Comparison of ENCODE assay signal across 1 cellular context in the genomic region with DNA sequence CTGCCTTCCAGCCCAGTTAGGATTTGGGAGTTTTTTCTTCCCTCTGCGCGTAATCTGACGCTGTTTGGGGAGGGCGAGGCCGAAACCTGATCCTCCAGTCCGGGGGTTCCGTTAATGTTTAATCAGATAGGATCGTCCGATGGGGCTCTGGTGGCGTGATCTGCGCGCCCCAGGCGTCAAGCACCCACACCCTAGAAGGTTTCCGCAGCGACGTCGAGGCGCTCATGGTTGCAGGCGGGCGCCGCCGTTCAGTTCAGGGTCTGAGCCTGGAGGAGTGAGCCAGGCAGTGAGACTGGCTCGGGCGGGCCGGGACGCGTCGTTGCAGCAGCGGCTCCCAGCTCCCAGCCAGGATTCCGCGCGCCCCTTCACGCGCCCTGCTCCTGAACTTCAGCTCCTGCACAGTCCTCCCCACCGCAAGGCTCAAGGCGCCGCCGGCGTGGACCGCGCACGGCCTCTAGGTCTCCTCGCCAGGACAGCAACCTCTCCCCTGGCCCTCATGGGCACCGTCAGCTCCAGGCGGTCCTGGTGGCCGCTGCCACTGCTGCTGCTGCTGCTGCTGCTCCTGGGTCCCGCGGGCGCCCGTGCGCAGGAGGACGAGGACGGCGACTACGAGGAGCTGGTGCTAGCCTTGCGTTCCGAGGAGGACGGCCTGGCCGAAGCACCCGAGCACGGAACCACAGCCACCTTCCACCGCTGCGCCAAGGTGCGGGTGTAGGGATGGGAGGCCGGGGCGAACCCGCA.
TF ChIP-seq lines count a peak whose summit lies in the region.

PCSK9 (plus strand) TSS at position 207 of the 741 bp plus-strand sequence; CDS start at position 497, 290 bp downstream.

TF ChIP-seq in HepG2, 621 proteins besides CTCF, POLR2A, EP300 and RAD21 (continued from another document and continues in another):
- TF ChIP-seq ZNF737 (CRISPR knock-in tag; IDR thresholded peaks at IDR 0.05; ENCODE audit: borderline replicate concordance) (0 out of 2 replicates have a peak, but pooled peaks have one; percentile 84), KLF6 (CRISPR knock-in tag; IDR thresholded peaks at IDR 0.05) (peak; percentile 58; the same call in 1 of the 2 replicates), ARNTL (CRISPR knock-in tag; IDR thresholded peaks at IDR 0.05) (peak; percentile 31; the same call in 1 of the 2 replicates), MAZ (IDR thresholded peaks at IDR 0.05; ENCODE audit: borderline replicate concordance, low read depth, low read length) (peak; percentile 12; the same call in 1 of the 2 replicates), MAZ (CRISPR knock-in tag; IDR thresholded peaks at IDR 0.05; ENCODE audit: low read depth) (peak; percentile 66), ZNF75D (CRISPR knock-in tag; IDR thresholded peaks at IDR 0.05; ENCODE audit: borderline replicate concordance) (no peak), ZNF34 (CRISPR knock-in tag; IDR thresholded peaks at IDR 0.05; ENCODE audit: borderline replicate concordance) (no peak), SNAPC2 (CRISPR knock-in tag; IDR thresholded peaks at IDR 0.05) (peak; percentile 98), ZGPAT (CRISPR knock-in tag; IDR thresholded peaks at IDR 0.05) (peak; percentile 77), ZFP36L1 (CRISPR knock-in tag; IDR thresholded peaks at IDR 0.05) (peak; percentile 46; the same call in 1 of the 2 replicates), PHF8 (CRISPR knock-in tag; IDR thresholded peaks at IDR 0.05) (peak; percentile 78), RFXANK (CRISPR knock-in tag; IDR thresholded peaks at IDR 0.05) (no peak), NFATC3 (CRISPR knock-in tag; IDR thresholded peaks at IDR 0.05) (0 out of 2 replicates have a peak, but pooled peaks have one; percentile 38), HNRNPK (IDR thresholded peaks at IDR 0.05; ENCODE audit: low read depth, low read length, poor library complexity, severe bottlenecking) (no peak), ZNF589 (CRISPR knock-in tag; conservative IDR thresholded peaks at IDR 0.05) (0 out of 2 replicates have a peak, but pooled peaks have one; percentile 68), ZNF33B (CRISPR knock-in tag; IDR thresholded peaks at IDR 0.05) (peak; percentile 89), NFYC (CRISPR knock-in tag; IDR thresholded peaks at IDR 0.05) (peak; percentile 23; the same call in 1 of the 2 replicates), IRF9 (CRISPR knock-in tag; IDR thresholded peaks at IDR 0.05; ENCODE audit: borderline replicate concordance) (peak; percentile 94), ZNF484 (CRISPR knock-in tag; IDR thresholded peaks at IDR 0.05; ENCODE audit: borderline replicate concordance, low read depth) (no peak), ZBTB39 (CRISPR knock-in tag; IDR thresholded peaks at IDR 0.05) (no peak), THAP7 (CRISPR knock-in tag; IDR thresholded peaks at IDR 0.05) (no peak; the same call in 1 of the 2 replicates), ZNF839 (CRISPR knock-in tag; IDR thresholded peaks at IDR 0.05; ENCODE audit: borderline replicate concordance) (peak; percentile 74; the same call in 1 of the 2 replicates), ZBED4 (CRISPR knock-in tag; IDR thresholded peaks at IDR 0.05; ENCODE audit: borderline replicate concordance) (no peak; the same call in 1 of the 2 replicates), PTBP1 (IDR thresholded peaks at IDR 0.05; ENCODE audit: low read depth, low read length, poor library complexity, severe bottlenecking) (no peak), IRF2 (CRISPR knock-in tag; IDR thresholded peaks at IDR 0.05) (peak; percentile 50; the same call in 1 of the 2 replicates), JUN (CRISPR knock-in tag; IDR thresholded peaks at IDR 0.05) (peak; percentile 56; the same call in 1 of the 2 replicates)
- TF ChIP-seq, protein P1, sequence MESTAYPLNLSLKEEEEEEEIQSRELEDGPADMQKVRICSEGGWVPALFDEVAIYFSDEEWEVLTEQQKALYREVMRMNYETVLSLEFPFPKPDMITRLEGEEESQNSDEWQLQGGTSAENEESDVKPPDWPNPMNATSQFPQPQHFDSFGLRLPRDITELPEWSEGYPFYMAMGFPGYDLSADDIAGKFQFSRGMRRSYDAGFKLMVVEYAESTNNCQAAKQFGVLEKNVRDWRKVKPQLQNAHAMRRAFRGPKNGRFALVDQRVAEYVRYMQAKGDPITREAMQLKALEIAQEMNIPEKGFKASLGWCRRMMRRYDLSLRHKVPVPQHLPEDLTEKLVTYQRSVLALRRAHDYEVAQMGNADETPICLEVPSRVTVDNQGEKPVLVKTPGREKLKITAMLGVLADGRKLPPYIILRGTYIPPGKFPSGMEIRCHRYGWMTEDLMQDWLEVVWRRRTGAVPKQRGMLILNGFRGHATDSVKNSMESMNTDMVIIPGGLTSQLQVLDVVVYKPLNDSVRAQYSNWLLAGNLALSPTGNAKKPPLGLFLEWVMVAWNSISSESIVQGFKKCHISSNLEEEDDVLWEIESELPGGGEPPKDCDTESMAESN (CRISPR knock-in tag; conservative IDR thresholded peaks at IDR 0.05) = peak; percentile 97
- TF ChIP-seq, protein P2, sequence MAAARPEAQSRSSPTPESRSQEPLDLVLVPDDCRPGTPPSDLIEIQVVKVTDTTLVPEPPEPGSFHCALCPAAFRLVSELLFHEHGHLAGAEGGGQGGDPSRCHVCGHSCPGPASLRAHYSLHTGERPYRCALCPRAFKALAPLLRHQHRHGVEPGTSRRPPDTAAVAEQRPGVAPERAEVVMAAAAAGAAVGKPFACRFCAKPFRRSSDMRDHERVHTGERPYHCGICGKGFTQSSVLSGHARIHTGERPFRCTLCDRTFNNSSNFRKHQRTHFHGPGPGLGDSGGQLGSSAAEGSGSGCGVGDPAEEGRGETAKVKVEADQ (CRISPR knock-in tag; IDR thresholded peaks at IDR 0.05; ENCODE audit: borderline replicate concordance) = peak; percentile 80
- TF ChIP-seq, protein P3, sequence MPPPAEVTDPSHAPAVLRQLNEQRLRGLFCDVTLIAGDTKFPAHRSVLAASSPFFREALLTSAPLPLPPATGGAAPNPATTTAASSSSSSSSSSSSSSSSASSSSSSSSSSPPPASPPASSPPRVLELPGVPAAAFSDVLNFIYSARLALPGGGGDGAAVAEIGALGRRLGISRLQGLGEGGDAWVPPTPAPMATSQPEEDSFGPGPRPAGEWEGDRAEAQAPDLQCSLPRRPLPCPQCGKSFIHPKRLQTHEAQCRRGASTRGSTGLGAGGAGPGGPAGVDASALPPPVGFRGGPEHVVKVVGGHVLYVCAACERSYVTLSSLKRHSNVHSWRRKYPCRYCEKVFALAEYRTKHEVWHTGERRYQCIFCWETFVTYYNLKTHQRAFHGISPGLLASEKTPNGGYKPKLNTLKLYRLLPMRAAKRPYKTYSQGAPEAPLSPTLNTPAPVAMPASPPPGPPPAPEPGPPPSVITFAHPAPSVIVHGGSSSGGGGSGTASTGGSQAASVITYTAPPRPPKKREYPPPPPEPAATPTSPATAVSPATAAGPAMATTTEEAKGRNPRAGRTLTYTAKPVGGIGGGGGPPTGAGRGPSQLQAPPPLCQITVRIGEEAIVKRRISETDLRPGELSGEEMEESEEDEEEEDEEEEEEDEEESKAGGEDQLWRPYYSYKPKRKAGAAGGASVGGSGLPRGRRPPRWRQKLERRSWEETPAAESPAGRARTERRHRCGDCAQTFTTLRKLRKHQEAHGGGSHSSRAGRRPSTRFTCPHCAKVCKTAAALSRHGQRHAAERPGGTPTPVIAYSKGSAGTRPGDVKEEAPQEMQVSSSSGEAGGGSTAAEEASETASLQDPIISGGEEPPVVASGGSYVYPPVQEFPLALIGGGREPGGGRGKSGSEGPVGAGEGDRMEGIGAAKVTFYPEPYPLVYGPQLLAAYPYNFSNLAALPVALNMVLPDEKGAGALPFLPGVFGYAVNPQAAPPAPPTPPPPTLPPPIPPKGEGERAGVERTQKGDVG (CRISPR knock-in tag; IDR thresholded peaks at IDR 0.05; ENCODE audit: borderline replicate concordance) = peak; percentile 33; the same call in 1 of the 2 replicates
- TF ChIP-seq, protein P4, sequence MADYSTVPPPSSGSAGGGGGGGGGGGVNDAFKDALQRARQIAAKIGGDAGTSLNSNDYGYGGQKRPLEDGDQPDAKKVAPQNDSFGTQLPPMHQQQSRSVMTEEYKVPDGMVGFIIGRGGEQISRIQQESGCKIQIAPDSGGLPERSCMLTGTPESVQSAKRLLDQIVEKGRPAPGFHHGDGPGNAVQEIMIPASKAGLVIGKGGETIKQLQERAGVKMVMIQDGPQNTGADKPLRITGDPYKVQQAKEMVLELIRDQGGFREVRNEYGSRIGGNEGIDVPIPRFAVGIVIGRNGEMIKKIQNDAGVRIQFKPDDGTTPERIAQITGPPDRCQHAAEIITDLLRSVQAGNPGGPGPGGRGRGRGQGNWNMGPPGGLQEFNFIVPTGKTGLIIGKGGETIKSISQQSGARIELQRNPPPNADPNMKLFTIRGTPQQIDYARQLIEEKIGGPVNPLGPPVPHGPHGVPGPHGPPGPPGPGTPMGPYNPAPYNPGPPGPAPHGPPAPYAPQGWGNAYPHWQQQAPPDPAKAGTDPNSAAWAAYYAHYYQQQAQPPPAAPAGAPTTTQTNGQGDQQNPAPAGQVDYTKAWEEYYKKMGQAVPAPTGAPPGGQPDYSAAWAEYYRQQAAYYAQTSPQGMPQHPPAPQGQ (CRISPR knock-in tag; IDR thresholded peaks at IDR 0.05; ENCODE audit: borderline replicate concordance) = no peak
- TF ChIP-seq, protein P5, sequence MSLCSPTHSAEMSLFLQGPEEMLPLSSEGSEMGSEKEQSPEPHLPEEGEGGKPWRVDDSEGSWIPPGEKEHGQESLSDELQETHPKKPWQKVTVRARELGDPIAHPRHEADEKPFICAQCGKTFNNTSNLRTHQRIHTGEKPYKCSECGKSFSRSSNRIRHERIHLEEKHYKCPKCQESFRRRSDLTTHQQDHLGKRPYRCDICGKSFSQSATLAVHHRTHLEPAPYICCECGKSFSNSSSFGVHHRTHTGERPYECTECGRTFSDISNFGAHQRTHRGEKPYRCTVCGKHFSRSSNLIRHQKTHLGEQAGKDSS (CRISPR knock-in tag; IDR thresholded peaks at IDR 0.05; ENCODE audit: borderline replicate concordance, low read depth) = peak; percentile 71; the same call in 1 of the 2 replicates
